In genomic region chr11:67303132-67303988, GRCh38 we compare ENCODE assay signal across 8 cellular contexts. TPM values are rescaled to one million over a fixed set of nuclear protein-coding genes. Genes with fewer than 3 reads are reported as not detected.
A peak's percentile ranks its signal among the peaks of the same experiment; 100 is the strongest.
DNase-seq lines count a peak whose midpoint lies in the region; ATAC-seq and TF ChIP-seq lines count a peak whose summit lies in the region.

SSH3 (plus strand) TSS chr11:67303530; CDS start chr11:67303626, 96 bp downstream.

- peaks cover 6% of the 10 kb centered on the region for H3K27me3 Mint-ChIP-seq in H9 (ENCODE audit: low read depth)

- H3K4me1 Mint-ChIP-seq in H9: peaks cover 11 to 16% of the 10 kb centered on the region in 2 experiments

- H3K79me2 ChIP-seq in H9 (ENCODE audit: insufficient read depth, low read length): no peaks in the 10 kb centered on the region

- H3K4me1 ChIP-seq in H9 (ENCODE audit: insufficient read depth, low read length) (no peaks in the 10 kb centered on the region), NT2/D1 (ENCODE audit: insufficient read depth, insufficient read length) (peaks cover 34% of the 10 kb centered on the region), adrenal gland (replicated peaks in 1 of 2) (peaks cover 15 to 21% of the 10 kb centered on the region in 2 donors), neuronal stem cell (ENCODE audit: control insufficient read depth in 2 of 2, insufficient read depth in 1 of 2, low read depth in 1 of 2, low read length in 2 of 2) (peaks cover 0 to 12% of the 10 kb centered on the region in 2 donors)

- H3K14ac ChIP-seq in H9 (ENCODE audit: insufficient read depth, low read length): peak within 1 kb of the TSS; percentile 45; the same call in 1 of the 2 replicates
- H3K14ac ChIP-seq in neuronal stem cell (ENCODE audit: low read length): peak within 1 kb of the TSS; percentile 99

- H3K27me3 ChIP-seq in H9 (ENCODE audit: insufficient read depth, low read length) (no peaks in the 10 kb centered on the region), NT2/D1 (ENCODE audit: insufficient read depth, insufficient read length) (no peaks in the 10 kb centered on the region), adrenal gland (no peaks in the 10 kb centered on the region), neuronal stem cell (ENCODE audit: control insufficient read depth in 3 of 3, insufficient read depth in 3 of 3, low read depth in 1 of 3, low read length in 3 of 3) (peaks cover 0 to 14% (median 0%) of the 10 kb centered on the region in 3 experiments)

- H2BK12ac ChIP-seq in H9 (ENCODE audit: insufficient read length, low read depth, low read length) (no peak within 1 kb of the TSS), neuronal stem cell (ENCODE audit: low read length) (peak within 1 kb of the TSS; percentile 41)

- TF ChIP-seq CTCF in AG04449 (IDR thresholded peaks at IDR 0.05; ENCODE audit: insufficient read depth, low read length, missing control alignments): no peak
- TF ChIP-seq CTCF in H9 (conservative IDR thresholded peaks at IDR 0.05): no peak
- TF ChIP-seq CTCF in adrenal gland (IDR thresholded peaks at IDR 0.05): no peak

- H3K23me2 ChIP-seq in H9 (ENCODE audit: insufficient read length, low read depth, low read length, poor library complexity, severe bottlenecking): peaks cover 16% of the 10 kb centered on the region

- WGBS in H9 (ENCODE audit: extremely low coverage, insufficient read length, low lambda C conversion rate): no CpG with 5 or more reads among the region's 83 CpGs
- WGBS in adrenal gland, 4 donors: 0 to 1% (median 1%) methylated on average over 5 to 83 of the region's 83 CpGs
- no CpG with 5 or more reads among the region's 83 CpGs for WGBS in neuronal stem cell (ENCODE audit: extremely low coverage in 2 of 2, insufficient read length in 2 of 2, insufficient replicate concordance in 1 of 2), 2 donors

- H3T11ph ChIP-seq in H9 (ENCODE audit: low read length): no peak within 1 kb of the TSS

- TF ChIP-seq POLR2A in adrenal gland (IDR thresholded peaks at IDR 0.05): peak in 1 of 2 donors; percentile 30

- intact Hi-C loops in adrenal gland (cut with DNase I) (loop anchor here in 1 of 2 donors (5.0 kb wide), 1 partner anchor 36 kb away; the partner anchor contains the start of gene GRK2), head of caudate nucleus (cut with DNase I) (no loop called here)

- H3K9ac ChIP-seq in H9 (ENCODE audit: extremely low read depth, insufficient read length, low read length) (no peak within 1 kb of the TSS), NT2/D1 (ENCODE audit: insufficient read length, low read depth) (peak within 1 kb of the TSS; percentile 96), neuronal stem cell (ENCODE audit: low read depth, low read length, poor library complexity) (peak within 1 kb of the TSS; percentile 91)

- no peak within 1 kb of the TSS for H4K91ac ChIP-seq in H9 (ENCODE audit: insufficient read length, low read depth, low read length)
- no peak within 1 kb of the TSS for H4K91ac ChIP-seq in neuronal stem cell (ENCODE audit: low read depth, low read length, poor library complexity)

- H4K5ac ChIP-seq in H9 (ENCODE audit: insufficient read length, low read depth, low read length): no peak within 1 kb of the TSS

- H2AK5ac ChIP-seq in H9 (ENCODE audit: insufficient read length, low read length) (no peak within 1 kb of the TSS), neuronal stem cell (ENCODE audit: low read depth, low read length) (peak within 1 kb of the TSS; percentile 83)

- H3K4ac ChIP-seq in H9 (ENCODE audit: low read depth, low read length) (no peak within 1 kb of the TSS), neuronal stem cell (ENCODE audit: low read length) (peak within 1 kb of the TSS; percentile 89)

- H2BK5ac ChIP-seq in H9 (ENCODE audit: insufficient read length, low read length) (no peak within 1 kb of the TSS), neuronal stem cell (ENCODE audit: low read length) (peak within 1 kb of the TSS; percentile 82)

- H3K27ac ChIP-seq in H9 (ENCODE audit: insufficient read length, low read depth, low read length): no peak within 1 kb of the TSS
- peak within 1 kb of the TSS in 3 of 5 donors; percentile 0 to 68 (median 8) for H3K27ac ChIP-seq in adrenal gland
- no peak within 1 kb of the TSS for H3K27ac ChIP-seq in neuronal stem cell (replicated peaks; ENCODE audit: low read length)

- H3K9me3 ChIP-seq in H9 (ENCODE audit: control insufficient read depth, low read depth, low read length) (no peaks in the 10 kb centered on the region), NT2/D1 (ENCODE audit: insufficient read depth, low read length) (no peaks in the 10 kb centered on the region), adrenal gland (replicated peaks in 1 of 3) (no peaks in the 10 kb centered on the region), neuronal stem cell (replicated peaks in 1 of 2; ENCODE audit: control insufficient read depth in 2 of 2, insufficient read depth in 1 of 2, low read depth in 1 of 2, low read length in 2 of 2) (peaks cover 0 to 4% of the 10 kb centered on the region in 2 donors)

- H3K36me3 Mint-ChIP-seq in H9 (ENCODE audit: insufficient read depth in 1 of 3, low read depth in 3 of 3): peaks cover 0 to 26% (median 13%) of the 10 kb centered on the region in 3 experiments; a peak in 4 of 7 replicates

- H3K9me3 Mint-ChIP-seq in H9: no peaks in the 10 kb centered on the region

- H2BK15ac ChIP-seq in H9 (ENCODE audit: low read depth, low read length) (no peak within 1 kb of the TSS), neuronal stem cell (ENCODE audit: low read length) (peak within 1 kb of the TSS; percentile 81)

- H3K18ac ChIP-seq in H9 (ENCODE audit: insufficient read length, low read depth, low read length): no peak within 1 kb of the TSS
- peak within 1 kb of the TSS; percentile 99 for H3K18ac ChIP-seq in neuronal stem cell (ENCODE audit: low read length)

- CTCF ChIA-PET in AG04449 (lab: Yijun Ruan, JAX): interaction anchor here (0.8 to 2.4 kb wide), 11 partner anchors 10 to 79 kb away, joined by 3 to 9 read pairs (median 5); no protein-coding TSS in a partner anchor

- no peak within 1 kb of the TSS for H3K56ac ChIP-seq in H9 (ENCODE audit: insufficient read length, low read depth, low read length)

- H2BK120ac ChIP-seq in H9 (ENCODE audit: low read depth, low read length, poor library complexity, severe bottlenecking) (no peak within 1 kb of the TSS), neuronal stem cell (ENCODE audit: low read depth, low read length) (no peak within 1 kb of the TSS)

- H3K23ac ChIP-seq in H9 (ENCODE audit: insufficient read length, low read depth, low read length) (no peak within 1 kb of the TSS), neuronal stem cell (ENCODE audit: low read depth, low read length, poor library complexity) (peak within 1 kb of the TSS; percentile 93)

- H3K27ac Mint-ChIP-seq in H9: peak within 1 kb of the TSS in 2 of 3 experiments; percentile 24 to 90; a peak in 4 of 7 replicates

- H4K8ac ChIP-seq in H9 (replicated peaks; ENCODE audit: insufficient read length, low read depth, low read length) (no peak within 1 kb of the TSS), neuronal stem cell (ENCODE audit: low read depth, low read length) (peak within 1 kb of the TSS; percentile 45)

- H2BK20ac ChIP-seq in H9 (ENCODE audit: low read depth, low read length, poor library complexity, severe bottlenecking): no peak within 1 kb of the TSS

- H3K4me3 Mint-ChIP-seq in H9: peak within 1 kb of the TSS; percentile 65 to 79

- H3K79me1 ChIP-seq in H9 (ENCODE audit: insufficient read depth, low read depth, low read length, poor library complexity, severe bottlenecking) (no peaks in the 10 kb centered on the region), neuronal stem cell (ENCODE audit: low read depth, low read length) (no peaks in the 10 kb centered on the region)

- peak within 1 kb of the TSS; percentile 65 for H3K4me2 ChIP-seq in H9 (ENCODE audit: insufficient read depth, insufficient read length, low read length)
- peak within 1 kb of the TSS; percentile 97 for H3K4me2 ChIP-seq in neuronal stem cell (ENCODE audit: insufficient read depth, low read length, poor library complexity, severe bottlenecking)

- no peak for ATAC-seq in GM21737 (IDR thresholded peaks at IDR 0.05; ENCODE audit: unreplicated experiment)
- ATAC-seq in HG02678 (IDR thresholded peaks at IDR 0.05; ENCODE audit: unreplicated experiment): no peak

- H2AFZ ChIP-seq in H9 (ENCODE audit: low read length) (no peak within 1 kb of the TSS), neuronal stem cell (ENCODE audit: low read length) (no peak within 1 kb of the TSS)

- peak within 1 kb of the TSS; percentile 86 for H3K4me3 ChIP-seq in AG04449 (ENCODE audit: low read depth, low read length)
- peak within 1 kb of the TSS; percentile 95 for H3K4me3 ChIP-seq in NT2/D1 (ENCODE audit: insufficient read length, low read depth)
- peak within 1 kb of the TSS; percentile 26 to 93 (median 72) for H3K4me3 ChIP-seq in adrenal gland
- H3K4me3 ChIP-seq in neuronal stem cell (ENCODE audit: low read length in 2 of 2): peak within 1 kb of the TSS in 1 of 2 donors; percentile 95

- DNase-seq in AG04449 (ENCODE audit: low read depth, low spot score) (no peak), H9 (peak; percentile 84), NT2/D1 (ENCODE audit: low read depth, low spot score) (peak; percentile 62), adrenal gland (peak; percentile 61 to 75 (median 70)), head of caudate nucleus (peak; percentile 45 to 86 (median 74)), neuronal stem cell (ENCODE audit: low spot score) (peak; percentile 61)

- H3K36me3 ChIP-seq in NT2/D1 (ENCODE audit: insufficient read depth, insufficient read length, low read length) (peaks cover 57% of the 10 kb centered on the region), adrenal gland (replicated peaks in 1 of 2) (peaks cover 0 to 30% of the 10 kb centered on the region in 2 donors), neuronal stem cell (replicated peaks in 1 of 2; ENCODE audit: control insufficient read depth in 2 of 2, insufficient read depth in 2 of 2, low read length in 2 of 2) (peaks cover 22 to 38% of the 10 kb centered on the region in 2 donors)

- H4K20me1 ChIP-seq in H9 (ENCODE audit: control insufficient read depth, insufficient read depth, insufficient read length): no peaks in the 10 kb centered on the region

- POLR2A ChIA-PET in AG04449 (lab: Yijun Ruan, JAX): interaction anchor here (0.7 to 4.5 kb wide), 6 partner anchors 11 to 71 kb away, joined by 3 to 28 read pairs (median 4); partner anchors contain the start of gene ANKRD13D

RNA-seq across cellular contexts. Expression of gene SSH3, which starts in this region (rescaled TPM):
- 42.2 and 44.2 TPM in 2 replicates for total RNA-seq in H9 (2021)
- total RNA-seq in adrenal gland: 10 to 100 TPM; 10.8 to 31.2 (median 25.7) TPM
- polyA plus RNA-seq in adrenal gland: 10 to 100 TPM in 2 of 3 donors, 1 to 10 TPM in 1; 4.2 to 35.2 (median 21.8) TPM
- 28.5 TPM for polyA plus RNA-seq in neuronal stem cell (2013, experiment 1 of 2)
- 34.0 TPM for polyA plus RNA-seq in neuronal stem cell (2013, experiment 2 of 2)

Comparison
In these comparisons a context has a peak if more than half of its experiments do, and no peak if none do; other contexts are left out.
1. H3K27ac ChIP-seq: peak in adrenal gland (3 of 5); none in H9 (single experiment) and neuronal stem cell (single experiment).